Comparison of ENCODE assay signal across 1 cellular context in the genomic region with DNA sequence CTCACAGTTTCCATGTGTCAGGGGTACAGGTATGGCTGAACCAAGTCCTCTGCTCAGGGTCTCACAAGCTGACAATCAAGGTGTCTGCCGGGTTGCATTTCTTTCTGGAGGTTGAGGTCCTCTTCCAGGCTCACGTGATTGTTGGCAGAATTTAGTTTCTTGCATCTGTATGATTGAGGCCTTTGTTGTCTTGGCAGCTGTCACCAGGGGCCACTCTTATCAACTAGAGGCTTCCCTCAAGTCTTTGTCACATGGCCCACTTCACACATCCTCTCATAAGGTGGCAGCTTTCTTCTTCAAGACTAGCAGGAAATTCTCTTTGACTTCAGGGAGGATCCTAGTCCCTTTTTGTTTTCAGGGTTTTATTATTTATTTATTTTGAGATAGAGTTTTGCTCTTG.
TF ChIP-seq lines count a peak whose summit lies in the region.

No MANE protein-coding gene starts in this region.

TF ChIP-seq in SK-N-SH treated with all-trans-retinoic acid at 6 μM for 48 hours, 23 proteins besides CTCF, POLR2A, EP300 and RAD21 (continued from another document):
- TF ChIP-seq, protein P1, sequence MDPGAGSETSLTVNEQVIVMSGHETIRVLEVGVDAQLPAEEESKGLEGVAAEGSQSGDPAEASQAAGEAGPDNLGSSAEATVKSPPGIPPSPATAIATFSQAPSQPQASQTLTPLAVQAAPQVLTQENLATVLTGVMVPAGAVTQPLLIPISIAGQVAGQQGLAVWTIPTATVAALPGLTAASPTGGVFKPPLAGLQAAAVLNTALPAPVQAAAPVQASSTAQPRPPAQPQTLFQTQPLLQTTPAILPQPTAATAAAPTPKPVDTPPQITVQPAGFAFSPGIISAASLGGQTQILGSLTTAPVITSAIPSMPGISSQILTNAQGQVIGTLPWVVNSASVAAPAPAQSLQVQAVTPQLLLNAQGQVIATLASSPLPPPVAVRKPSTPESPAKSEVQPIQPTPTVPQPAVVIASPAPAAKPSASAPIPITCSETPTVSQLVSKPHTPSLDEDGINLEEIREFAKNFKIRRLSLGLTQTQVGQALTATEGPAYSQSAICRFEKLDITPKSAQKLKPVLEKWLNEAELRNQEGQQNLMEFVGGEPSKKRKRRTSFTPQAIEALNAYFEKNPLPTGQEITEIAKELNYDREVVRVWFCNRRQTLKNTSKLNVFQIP (CRISPR knock-in tag; IDR thresholded peaks at IDR 0.05; ENCODE audit: borderline replicate concordance, low read depth): no peak
- no peak for TF ChIP-seq PATZ1 (CRISPR knock-in tag; IDR thresholded peaks at IDR 0.05; ENCODE audit: borderline replicate concordance)
- no peak for TF ChIP-seq ZFP30 (CRISPR knock-in tag; IDR thresholded peaks at IDR 0.05)
